8 cellular contexts compared by ENCODE assay signal in genomic region chr20:46308258-46309157, GRCh38. TPM values are rescaled to one million over a fixed set of nuclear protein-coding genes. Genes with fewer than 3 reads are reported as not detected.
DNase-seq lines count a peak whose midpoint lies in the region; ATAC-seq and TF ChIP-seq lines count a peak whose summit lies in the region.

Gene CDH22 (minus strand): TSS chr20:46308498. CDS start chr20:46251294, 57,204 bp downstream.

- DNase-seq in Right ventricle myocardium inferior (ENCODE audit: missing footprints) (peak; percentile 77), cardiac septum (ENCODE audit: low spot score) (no peak), NCI-H2196 treated with DMSO at 0.1 percent for 48 hours (lab: John Stamatoyannopoulos, UW; ENCODE audit: unreplicated experiment) (peak; percentile 41), endodermal cell (peak; percentile 85), testis (peak; percentile 67)
- DNase-seq in activated CD8-positive, alpha-beta T cell treated with anti-CD3 and anti-CD28 coated beads, Interleukin-2, amount 10 ng/mL, durations not matched to agents 7 days and 5 days, result peak; percentile 48

- H3K4me3 ChIP-seq in endodermal cell (ENCODE audit: low read length), result peak within 1 kb of the TSS; percentile 68
- H3K4me3 ChIP-seq in mesodermal cell (ENCODE audit: extremely low read depth, insufficient read depth, low read length, poor library complexity, severe bottlenecking), result peak within 1 kb of the TSS; percentile 39
- peak within 1 kb of the TSS; percentile 43 to 53 for H3K4me3 ChIP-seq in testis

- H3K36me3 ChIP-seq in endodermal cell (ENCODE audit: control insufficient read depth, insufficient read depth, low read length) (no peaks in the 10 kb centered on the region), mesodermal cell (ENCODE audit: control insufficient read depth, insufficient read depth, low read length) (no peaks in the 10 kb centered on the region), testis (ENCODE audit: low read depth, missing control alignments) (no peaks in the 10 kb centered on the region)

- intact Hi-C loops in Right ventricle myocardium inferior (cut with DNase I) (loop anchor here (1.0 to 5.0 kb wide), 2 partner anchors 101 to 176 kb away; no protein-coding TSS in a partner anchor), cardiac septum (cut with DNase I) (loop anchor here (2.0 kb wide), 1 partner anchor 176 kb away; no protein-coding TSS in a partner anchor), testis (cut with DNase I; ENCODE audit: low total_unique reads) (loop anchor here (10.0 kb wide), 1 partner anchor 174 kb away; no protein-coding TSS in a partner anchor)

- TF ChIP-seq POLR2A in testis (IDR thresholded peaks at IDR 0.05), result no peak

- CTCF ChIA-PET in activated CD8-positive, alpha-beta T cell treated with anti-CD3 and anti-CD28 coated beads, Interleukin-2, amount 10 ng/mL, durations not matched to agents 7 days and 5 days (lab: Charles Lee), result interaction anchor here (1.3 to 1.8 kb wide), 2 partner anchors 41 to 96 kb away, joined by 5 to 7 read pairs; no protein-coding TSS in a partner anchor

- peak within 1 kb of the TSS; percentile 48 for H3K4me3 Mint-ChIP-seq in activated CD8-positive, alpha-beta T cell treated with anti-CD3 and anti-CD28 coated beads, Interleukin-2, amount 10 ng/mL, durations not matched to agents 7 days and 5 days
- H3K4me3 Mint-ChIP-seq in endodermal cell, result peak within 1 kb of the TSS; percentile 71

- H3K9me3 ChIP-seq in endodermal cell (ENCODE audit: control insufficient read depth, low read length) (no peaks in the 10 kb centered on the region), mesodermal cell (ENCODE audit: control insufficient read depth, low read length) (no peaks in the 10 kb centered on the region), testis (no peaks in the 10 kb centered on the region)

- H3K4me1 ChIP-seq in endodermal cell (ENCODE audit: control insufficient read depth, insufficient read depth, low read length) (no peaks in the 10 kb centered on the region), mesodermal cell (ENCODE audit: control insufficient read depth, insufficient read depth, low read length, poor library complexity, severe bottlenecking) (peaks cover 3% of the 10 kb centered on the region), testis (peaks cover 6% of the 10 kb centered on the region)

- peaks cover 4% of the 10 kb centered on the region for H3K4me1 Mint-ChIP-seq in activated CD8-positive, alpha-beta T cell treated with anti-CD3 and anti-CD28 coated beads, Interleukin-2, amount 10 ng/mL, durations not matched to agents 7 days and 5 days (ENCODE audit: low read depth)
- peaks cover 6% of the 10 kb centered on the region for H3K4me1 Mint-ChIP-seq in endodermal cell

- H3K27me3 Mint-ChIP-seq in activated CD8-positive, alpha-beta T cell treated with anti-CD3 and anti-CD28 coated beads, Interleukin-2, amount 10 ng/mL, durations not matched to agents 7 days and 5 days (ENCODE audit: low read depth), result peaks cover 67% of the 10 kb centered on the region
- peaks cover 89% of the 10 kb centered on the region for H3K27me3 Mint-ChIP-seq in endodermal cell (ENCODE audit: insufficient read depth)

- H3K9ac ChIP-seq in endodermal cell (ENCODE audit: extremely low read depth, low read length, poor library complexity, severe bottlenecking), result no peak within 1 kb of the TSS

- POLR2A ChIA-PET in activated CD8-positive, alpha-beta T cell treated with anti-CD3 and anti-CD28 coated beads, Interleukin-2, amount 10 ng/mL, durations not matched to agents 7 days and 5 days (lab: Charles Lee), result no interaction called here

- no peaks in the 10 kb centered on the region for H3K36me3 Mint-ChIP-seq in activated CD8-positive, alpha-beta T cell treated with anti-CD3 and anti-CD28 coated beads, Interleukin-2, amount 10 ng/mL, durations not matched to agents 7 days and 5 days (ENCODE audit: low read depth)
- H3K36me3 Mint-ChIP-seq in endodermal cell (ENCODE audit: low read depth), result no peaks in the 10 kb centered on the region

- H3K9me3 Mint-ChIP-seq in activated CD8-positive, alpha-beta T cell treated with anti-CD3 and anti-CD28 coated beads, Interleukin-2, amount 10 ng/mL, durations not matched to agents 7 days and 5 days (ENCODE audit: insufficient read depth), result no peaks in the 10 kb centered on the region
- no peaks in the 10 kb centered on the region for H3K9me3 Mint-ChIP-seq in endodermal cell

- WGBS in endodermal cell (ENCODE audit: insufficient coverage in 1 of 2, insufficient read length in 1 of 2), 2 experiments, result 3 to 21% methylated on average over 9 to 72 of the region's 74 CpGs
- WGBS in mesodermal cell (ENCODE audit: insufficient coverage in 2 of 2), 2 experiments, result 1 to 2% methylated on average over 41 to 57 of the region's 74 CpGs
- 3 to 7% methylated on average over 6 to 38 of the region's 74 CpGs for WGBS in testis, 2 donors

- ATAC-seq in Right ventricle myocardium inferior (peak; percentile 56), GM19452 (IDR thresholded peaks at IDR 0.05; ENCODE audit: unreplicated experiment) (no peak)
- peak; percentile 57 for ATAC-seq in activated CD8-positive, alpha-beta T cell treated with anti-CD3 and anti-CD28 coated beads, Interleukin-2, amount 10 ng/mL, durations not matched to agents 7 days and 5 days

- peaks cover 86% of the 10 kb centered on the region for H3K27me3 ChIP-seq in endodermal cell (ENCODE audit: control insufficient read depth, insufficient read depth, low read length, poor library complexity, severe bottlenecking)
- no peaks in the 10 kb centered on the region for H3K27me3 ChIP-seq in testis

- H3K27ac ChIP-seq in endodermal cell (ENCODE audit: low read depth, low read length) (no peak within 1 kb of the TSS), mesodermal cell (ENCODE audit: low read depth, low read length, severe bottlenecking) (no peak within 1 kb of the TSS), testis (no peak within 1 kb of the TSS)

- no peak within 1 kb of the TSS for H3K27ac Mint-ChIP-seq in activated CD8-positive, alpha-beta T cell treated with anti-CD3 and anti-CD28 coated beads, Interleukin-2, amount 10 ng/mL, durations not matched to agents 7 days and 5 days
- no peak within 1 kb of the TSS for H3K27ac Mint-ChIP-seq in endodermal cell

- TF ChIP-seq CTCF in endodermal cell (conservative IDR thresholded peaks at IDR 0.05), result peak; percentile 75
- TF ChIP-seq CTCF in testis (IDR thresholded peaks at IDR 0.05), result peak; percentile 7 to 60 (median 42)

RNA-seq across cellular contexts. Expression of gene CDH22, which starts in this region (rescaled TPM):
- total RNA-seq in Right ventricle myocardium inferior (5.2 TPM), cardiac septum (0.83 TPM), endodermal cell (under 1 TPM; 0.22 to 0.77 TPM), testis (1 to 10 TPM; 1.8 to 2.6 TPM)
- not detected for total RNA-seq in activated CD8-positive, alpha-beta T cell treated with anti-CD3 and anti-CD28 coated beads, Interleukin-2, amount 10 ng/mL, durations not matched to agents 7 days and 5 days
- polyA plus RNA-seq in endodermal cell (2013, experiment 1 of 2), result 0.68 TPM
- 0.83 TPM for polyA plus RNA-seq in endodermal cell (2013, experiment 2 of 2)
- polyA plus RNA-seq in mesodermal cell (2013, experiment 1 of 2), result 0.29 TPM
- 0.15 TPM for polyA plus RNA-seq in mesodermal cell (2013, experiment 2 of 2)
- 2.6 TPM for polyA plus RNA-seq in testis (ENCODE audit: insufficient read depth, low read depth, low replicate concordance)

Comparison
In these comparisons a context has a peak if more than half of its experiments do, and no peak if none do; other contexts are left out.
1. Peak in DNase-seq and ATAC-seq in activated CD8-positive, alpha-beta T cell treated with anti-CD3 and anti-CD28 coated beads, Interleukin-2, amount 10 ng/mL, durations not matched to agents 7 days and 5 days; RNA of the gene not detected or under 1 TPM.
2. Peak in DNase-seq and H3K4me3 ChIP-seq in endodermal cell; RNA of the gene not detected or under 1 TPM.